Comparison of ENCODE assay signal across 15 cellular contexts in the genomic region with DNA sequence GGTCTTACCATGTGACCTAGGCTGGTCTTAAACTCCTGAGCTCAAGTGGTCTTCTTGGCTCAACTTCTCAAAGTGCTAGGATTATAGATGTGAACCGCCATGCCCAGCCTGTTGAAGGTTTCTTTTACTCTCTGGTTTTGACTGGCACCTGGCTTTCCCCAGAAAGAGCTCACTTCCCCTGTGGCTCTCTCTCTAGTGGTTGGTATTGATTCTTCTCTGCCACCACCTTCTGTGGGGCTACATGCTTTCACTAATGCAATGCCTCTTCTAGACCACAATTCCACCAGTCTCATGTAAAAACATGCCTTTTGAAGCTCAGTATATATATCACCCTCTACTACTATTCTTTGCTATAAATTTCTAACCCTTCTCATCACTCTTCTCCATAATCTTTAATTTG.
DNase-seq lines count a peak whose midpoint lies in the region; ATAC-seq and TF ChIP-seq lines count a peak whose summit lies in the region.
"Had no signal": no experiment of that assay in that cellular context is flagged by ENCODE, and none has a peak within 500 bp of the region (broad histone marks: within the 10 kb centered on the region; RNA-seq: fewer than 3 reads in every experiment).

No MANE protein-coding gene starts in this region.

- peaks cover 6% of the 10 kb centered on the region for H3K36me3 Mint-ChIP-seq in endothelial cell (ENCODE audit: low read depth, unreplicated experiment)
- H3K36me3 Mint-ChIP-seq: natural killer cell had no signal

- TF ChIP-seq CTCF in GM13977 (IDR thresholded peaks at IDR 0.05; ENCODE audit: extremely low read depth, insufficient read depth, missing control alignments), result no peak
- no peak for TF ChIP-seq CTCF in endothelial cell (IDR thresholded peaks at IDR 0.05; ENCODE audit: unreplicated experiment)

- H3K4me1 Mint-ChIP-seq in endothelial cell (ENCODE audit: unreplicated experiment), result peaks cover 2% of the 10 kb centered on the region
- H3K4me1 Mint-ChIP-seq: natural killer cell had no signal

- DNase-seq in GM13977 (ENCODE audit: low spot score) (no peak), endothelial cell (ENCODE audit: low spot score) (no peak), NCI-H2171 (lab: John Stamatoyannopoulos, UW) (no peak)
- DNase-seq: central memory CD4-positive, alpha-beta T cell; KBM-7; natural killer cell; NCI-H1436 treated with DMSO at 0.1 percent for 48 hours; NCI-H510A; psoas muscle had no signal

- ATAC-seq in GM18511 (IDR thresholded peaks at IDR 0.05; ENCODE audit: unreplicated experiment) (peak; percentile 91), GM19035 (IDR thresholded peaks at IDR 0.05; ENCODE audit: unreplicated experiment) (peak; percentile 69), HG02642 (IDR thresholded peaks at IDR 0.05; ENCODE audit: poor library complexity, unreplicated experiment) (peak; percentile 75), HG03558 (IDR thresholded peaks at IDR 0.05; ENCODE audit: extremely low read depth, unreplicated experiment) (peak; percentile 40), HG03342 (IDR thresholded peaks at IDR 0.05; ENCODE audit: unreplicated experiment) (no peak)
- ATAC-seq: natural killer cell, Panc1, psoas muscle had no signal

- no peak overlapping the region for H3K4me3 Mint-ChIP-seq in endothelial cell (ENCODE audit: unreplicated experiment)
- H3K4me3 Mint-ChIP-seq: natural killer cell had no signal

- H3K9me3 Mint-ChIP-seq in endothelial cell (ENCODE audit: unreplicated experiment), result no peaks in the 10 kb centered on the region
- H3K9me3 Mint-ChIP-seq: natural killer cell had no signal

- H3K27me3 Mint-ChIP-seq in endothelial cell (ENCODE audit: unreplicated experiment), result no peaks in the 10 kb centered on the region

- in situ Hi-C loops in GM13977 (cut with MboI; ENCODE audit: low pct_unique_long_range_greater_than_20kb, low sequenced_read_pairs, unreplicated experiment), result loop anchor here (25.0 kb wide), 1 partner anchor 690 kb away; no protein-coding TSS in a partner anchor

- no peak overlapping the region for H3K27ac Mint-ChIP-seq in endothelial cell (ENCODE audit: unreplicated experiment)
- H3K27ac Mint-ChIP-seq: natural killer cell had no signal
